19 cellular contexts compared by ENCODE assay signal in genomic region chr22:21926728-21927127, GRCh38. TPM values are rescaled to one million over a fixed set of nuclear protein-coding genes. Genes with fewer than 3 reads are reported as not detected.
A peak's percentile ranks its signal among the peaks of the same experiment; 100 is the strongest.
DNase-seq lines count a peak whose midpoint lies in the region; ATAC-seq, FAIRE-seq and TF ChIP-seq lines count a peak whose summit lies in the region.
"Had no signal": no experiment of that assay in that cellular context is flagged by ENCODE, and none has a peak within 500 bp of the region (broad histone marks: within the 10 kb centered on the region; RNA-seq: fewer than 3 reads in every experiment).

No MANE protein-coding gene starts in this region.

- in situ Hi-C loops in HepG2 (cut with HindIII; ENCODE audit: extremely low pct_ligation_motif_present, low pct_unique_long_range_greater_than_20kb): no loop called here

- H3K79me2 ChIP-seq in HepG2 (ENCODE audit: insufficient read depth, low read length): no peaks in the 10 kb centered on the region

- no peak for TF ChIP-seq POLR2A in lower leg skin (IDR thresholded peaks at IDR 0.05)
- no peak for TF ChIP-seq POLR2A in HepG2 (IDR thresholded peaks at IDR 0.05; ENCODE audit: insufficient read depth in 1 of 2, low read depth in 2 of 2, low read length in 2 of 2)

- no TSS peak for BruUV-seq in HepG2 (replicated peaks; lab: Mats Ljungman, UMichigan)

- no peak overlapping the region for H3K4me3 Mint-ChIP-seq in activated naive CD4-positive, alpha-beta T cell treated with anti-CD3 and anti-CD28 coated beads, Interleukin-2, amount 50 U/mL, for 24 hours
- no peak overlapping the region for H3K4me3 Mint-ChIP-seq in activated naive CD4-positive, alpha-beta T cell treated with anti-CD3 and anti-CD28 coated beads, Interleukin-2, amount 10 ng/mL, durations not matched to agents 7 days and 5 days
- H3K4me3 Mint-ChIP-seq in central memory CD8-positive, alpha-beta T cell: no peak overlapping the region
- no peak overlapping the region for H3K4me3 Mint-ChIP-seq in stimulated activated memory B cell treated with anti-CD40 and anti-IgM and Interleukin-4, amounts not matched to agents 10 μg/mL and 1 μg/mL and 100 μg/mL, for 72 hours
- H3K4me3 Mint-ChIP-seq: activated B cell treated with CpG ODN at 0.5 μM for 24 hours; HFFc6; naive thymus-derived CD4-positive, alpha-beta T cell had no signal

- H3K27ac Mint-ChIP-seq in activated naive CD4-positive, alpha-beta T cell treated with anti-CD3 and anti-CD28 coated beads, Interleukin-2, amount 50 U/mL, for 24 hours: peak overlapping the region; percentile 41
- H3K27ac Mint-ChIP-seq in activated naive CD4-positive, alpha-beta T cell treated with anti-CD3 and anti-CD28 coated beads, Interleukin-2, amount 10 ng/mL, durations not matched to agents 7 days and 5 days: no peak overlapping the region
- peak overlapping the region; percentile 32 for H3K27ac Mint-ChIP-seq in central memory CD8-positive, alpha-beta T cell (ENCODE audit: low read depth)
- peak overlapping the region; percentile 23 for H3K27ac Mint-ChIP-seq in stimulated activated memory B cell treated with anti-CD40 and anti-IgM and Interleukin-4, amounts not matched to agents 10 μg/mL and 1 μg/mL and 100 μg/mL, for 72 hours
- H3K27ac Mint-ChIP-seq: activated B cell treated with CpG ODN at 0.5 μM for 24 hours; HFFc6; naive thymus-derived CD4-positive, alpha-beta T cell had no signal

- no peaks in the 10 kb centered on the region for H3K36me3 Mint-ChIP-seq in activated naive CD4-positive, alpha-beta T cell treated with anti-CD3 and anti-CD28 coated beads, Interleukin-2, amount 50 U/mL, for 24 hours
- H3K36me3 Mint-ChIP-seq in activated naive CD4-positive, alpha-beta T cell treated with anti-CD3 and anti-CD28 coated beads, Interleukin-2, amount 10 ng/mL, durations not matched to agents 7 days and 5 days: no peaks in the 10 kb centered on the region
- peaks cover 7% of the 10 kb centered on the region for H3K36me3 Mint-ChIP-seq in central memory CD8-positive, alpha-beta T cell (ENCODE audit: insufficient read depth)
- H3K36me3 Mint-ChIP-seq in stimulated activated memory B cell treated with anti-CD40 and anti-IgM and Interleukin-4, amounts not matched to agents 10 μg/mL and 1 μg/mL and 100 μg/mL, for 72 hours: peaks cover 44% of the 10 kb centered on the region

- no peaks in the 10 kb centered on the region for H3K4me1 Mint-ChIP-seq in activated naive CD4-positive, alpha-beta T cell treated with anti-CD3 and anti-CD28 coated beads, Interleukin-2, amount 50 U/mL, for 24 hours
- no peaks in the 10 kb centered on the region for H3K4me1 Mint-ChIP-seq in activated naive CD4-positive, alpha-beta T cell treated with anti-CD3 and anti-CD28 coated beads, Interleukin-2, amount 10 ng/mL, durations not matched to agents 7 days and 5 days
- H3K4me1 Mint-ChIP-seq in central memory CD8-positive, alpha-beta T cell: no peaks in the 10 kb centered on the region
- H3K4me1 Mint-ChIP-seq in stimulated activated memory B cell treated with anti-CD40 and anti-IgM and Interleukin-4, amounts not matched to agents 10 μg/mL and 1 μg/mL and 100 μg/mL, for 72 hours: peaks cover 11% of the 10 kb centered on the region
- H3K4me1 Mint-ChIP-seq: naive thymus-derived CD4-positive, alpha-beta T cell had no signal

- TF ChIP-seq EP300 in HepG2 (IDR thresholded peaks at IDR 0.05; ENCODE audit: low read depth in 2 of 2, low read length in 2 of 2) (no peak), HepG2 (CRISPR knock-in tag; IDR thresholded peaks at IDR 0.05; ENCODE audit: borderline replicate concordance) (no peak)

- H4K20me1 ChIP-seq in HepG2 (ENCODE audit: insufficient read depth, low read length): no peaks in the 10 kb centered on the region

- TF ChIP-seq CTCF in lower leg skin (IDR thresholded peaks at IDR 0.05): no peak
- no peak for TF ChIP-seq CTCF in HepG2 (CRISPR knock-in tag; IDR thresholded peaks at IDR 0.05)

- H3K4me2 ChIP-seq in HepG2 (ENCODE audit: low read depth, low read length): no peak overlapping the region

- intact Hi-C loops in lower leg skin (cut with DNase I; ENCODE audit: low total_unique reads) (no loop called here), HepG2 (cut with micrococcal nuclease; ENCODE audit: unreplicated experiment) (no loop called here), head of caudate nucleus (cut with DNase I) (no loop called here)

- no peak overlapping the region for H3K9ac ChIP-seq in HepG2 (ENCODE audit: insufficient read depth, low read depth, low read length)

- no peaks in the 10 kb centered on the region for H3K4me1 ChIP-seq in HepG2 (ENCODE audit: insufficient read depth, low read length)

- H3K36me3 ChIP-seq in HepG2 (replicated peaks in 1 of 2; ENCODE audit: control insufficient read depth in 1 of 2, insufficient read depth in 2 of 2, low read length in 2 of 2): peaks cover 5 to 31% of the 10 kb centered on the region in 2 experiments; a peak in 4 of 5 replicates

- CTCF ChIA-PET in activated naive CD4-positive, alpha-beta T cell treated with anti-CD3 and anti-CD28 coated beads, Interleukin-2, amount 10 ng/mL, durations not matched to agents 7 days and 5 days (lab: Charles Lee): no interaction called here
- CTCF ChIA-PET in HepG2 (lab: Yijun Ruan, JAX; ENCODE audit: low intra/inter-chr PET ratio, low total read pairs): no interaction called here

- H3K27me3 Mint-ChIP-seq in activated naive CD4-positive, alpha-beta T cell treated with anti-CD3 and anti-CD28 coated beads, Interleukin-2, amount 50 U/mL, for 24 hours: no peaks in the 10 kb centered on the region
- H3K27me3 Mint-ChIP-seq in activated naive CD4-positive, alpha-beta T cell treated with anti-CD3 and anti-CD28 coated beads, Interleukin-2, amount 10 ng/mL, durations not matched to agents 7 days and 5 days: no peaks in the 10 kb centered on the region
- no peaks in the 10 kb centered on the region for H3K27me3 Mint-ChIP-seq in central memory CD8-positive, alpha-beta T cell
- no peaks in the 10 kb centered on the region for H3K27me3 Mint-ChIP-seq in stimulated activated memory B cell treated with anti-CD40 and anti-IgM and Interleukin-4, amounts not matched to agents 10 μg/mL and 1 μg/mL and 100 μg/mL, for 72 hours
- H3K27me3 Mint-ChIP-seq: activated B cell treated with CpG ODN at 0.5 μM for 24 hours; naive thymus-derived CD4-positive, alpha-beta T cell had no signal

- H3K27ac ChIP-seq in HepG2 (ENCODE audit: extremely low read length, insufficient read depth, low read length): no peak overlapping the region
- H3K27ac ChIP-seq: right lobe of liver had no signal

- WGBS in lower leg skin, 2 donors: 65 to 92% methylated on average over 3 to 4 of the region's 4 CpGs
- WGBS in HepG2 (ENCODE audit: low lambda C conversion rate): no CpG with 5 or more reads among the region's 4 CpGs

- ATAC-seq in central memory CD8-positive, alpha-beta T cell (replicated peaks; ENCODE audit: extremely low read depth, poor library complexity, severe bottlenecking): no peak
- ATAC-seq in stimulated activated memory B cell treated with anti-CD40 and anti-IgM and Interleukin-4, amounts not matched to agents 10 μg/mL and 1 μg/mL and 100 μg/mL, for 72 hours: no peak
- ATAC-seq in HepG2: no peak
- ATAC-seq: naive thymus-derived CD4-positive, alpha-beta T cell had no signal

- no peak for TF ChIP-seq RAD21 in HepG2 (CRISPR knock-in tag; IDR thresholded peaks at IDR 0.05)

- POLR2A ChIA-PET in HepG2 (lab: Yijun Ruan, JAX): no interaction called here

- no peak overlapping the region for H3K4me3 ChIP-seq in lower leg skin (ENCODE audit: low read depth, poor library complexity, severe bottlenecking)
- no peak overlapping the region for H3K4me3 ChIP-seq in HepG2 (replicated peaks in 1 of 3; ENCODE audit: insufficient read depth in 1 of 3, low read depth in 2 of 3, low read length in 3 of 3)
- H3K4me3 ChIP-seq: right lobe of liver had no signal

- no peak for FAIRE-seq in HepG2 (lab: Jason Lieb, UNC)
- FAIRE-seq: A204.1, bronchial epithelial cell had no signal

- H2AFZ ChIP-seq in HepG2 (ENCODE audit: low read length): no peak overlapping the region

- DNase-seq in activated naive CD4-positive, alpha-beta T cell treated with anti-CD3 and anti-CD28 coated beads, Interleukin-2, amount 10 ng/mL, durations not matched to agents 7 days and 5 days: no peak
- DNase-seq in NCI-H2171 treated with DMSO at 0.1 percent for 48 hours (lab: John Stamatoyannopoulos, UW) (peak; percentile 75), lower leg skin (ENCODE audit: low spot score in 2 of 2) (no peak), HepG2 (ENCODE audit: low spot score) (no peak), head of caudate nucleus (no peak)
- no peak for DNase-seq in central memory CD8-positive, alpha-beta T cell (ENCODE audit: low spot score in 2 of 2)
- DNase-seq: activated B cell treated with CpG ODN at 0.5 μM for 24 hours; activated CD4-positive, alpha-beta T cell treated with anti-CD3 and anti-CD28 coated beads, Interleukin-2, amount 50 U/mL, for 48 hours; cortex of kidney; HFFc6; naive thymus-derived CD4-positive, alpha-beta T cell; NCI-H1105; NCI-H748 treated with DMSO at 0.1 percent for 48 hours; right lobe of liver; T-helper 9 cell had no signal

- no peaks in the 10 kb centered on the region for H3K9me3 Mint-ChIP-seq in activated naive CD4-positive, alpha-beta T cell treated with anti-CD3 and anti-CD28 coated beads, Interleukin-2, amount 50 U/mL, for 24 hours
- no peaks in the 10 kb centered on the region for H3K9me3 Mint-ChIP-seq in activated naive CD4-positive, alpha-beta T cell treated with anti-CD3 and anti-CD28 coated beads, Interleukin-2, amount 10 ng/mL, durations not matched to agents 7 days and 5 days
- H3K9me3 Mint-ChIP-seq in central memory CD8-positive, alpha-beta T cell: no peaks in the 10 kb centered on the region
- no peaks in the 10 kb centered on the region for H3K9me3 Mint-ChIP-seq in stimulated activated memory B cell treated with anti-CD40 and anti-IgM and Interleukin-4, amounts not matched to agents 10 μg/mL and 1 μg/mL and 100 μg/mL, for 72 hours
- H3K9me3 Mint-ChIP-seq: activated B cell treated with CpG ODN at 0.5 μM for 24 hours; HFFc6; naive thymus-derived CD4-positive, alpha-beta T cell had no signal

- no peaks in the 10 kb centered on the region for H3K9me3 ChIP-seq in HepG2 (ENCODE audit: low read length)
- H3K9me3 ChIP-seq: right lobe of liver had no signal

- no peaks in the 10 kb centered on the region for H3K27me3 ChIP-seq in HepG2 (ENCODE audit: control insufficient read depth in 1 of 2, insufficient read depth in 2 of 2, low read length in 2 of 2)
- H3K27me3 ChIP-seq: right lobe of liver had no signal

RNA-seq across cellular contexts. Expression of gene PPM1F, which starts 25.9 kb away (rescaled TPM):
- total RNA-seq in lower leg skin (10 to 100 TPM; 18.3 to 29.5 (median 25.8) TPM), HepG2 (2016; rRNA removed; fragmentation: Illumina TruSeq; extraction: Trizol) (19.6 and 20.4 TPM in 2 replicates)
- 1.8 TPM in 2 replicates for total RNA-seq in HepG2 (2016; cell fraction: cytosol; rRNA removed; fragmentation: Illumina TruSeq; extraction: Trizol; ENCODE audit: low read depth)
- 19.5 and 19.8 TPM in 2 replicates for total RNA-seq in HepG2 (2016; cell fraction: insoluble cytoplasmic fraction; rRNA removed; fragmentation: Illumina TruSeq; extraction: Trizol)
- 5.8 and 7.5 TPM in 2 replicates for total RNA-seq in HepG2 (2016; cell fraction: membrane; rRNA removed; fragmentation: Illumina TruSeq; extraction: Trizol)
- 13.2 and 13.5 TPM in 2 replicates for total RNA-seq in HepG2 (2016; cell fraction: nucleus; rRNA removed; fragmentation: Illumina TruSeq; extraction: Trizol)
- 11.0 and 14.4 TPM in 2 replicates for polyA plus RNA-seq in HepG2 (2011; rRNA removed)
- polyA plus RNA-seq in HepG2 (2011; cell fraction: cytosol; rRNA removed): 8.9 and 10.5 TPM in 2 replicates
- polyA plus RNA-seq in HepG2 (2011; cell fraction: nucleus; rRNA removed): 51.0 and 62.2 TPM in 2 replicates
- 7.7 and 10.0 TPM in 2 replicates for polyA plus RNA-seq in HepG2 (2012)
- 1.2 and 1.9 TPM in 2 replicates for polyA plus RNA-seq in HepG2 (2016; cell fraction: cytosol; fragmentation: Illumina TruSeq; extraction: Trizol; ENCODE audit: low read depth)
- 11.3 and 12.7 TPM in 2 replicates for polyA plus RNA-seq in HepG2 (2016; cell fraction: insoluble cytoplasmic fraction; fragmentation: Illumina TruSeq; extraction: Trizol; ENCODE audit: low read depth)
- polyA plus RNA-seq in HepG2 (2016; cell fraction: membrane; fragmentation: Illumina TruSeq; extraction: Trizol; ENCODE audit: low read depth): 3.0 and 4.1 TPM in 2 replicates
- 19.5 and 30.2 TPM in 2 replicates for polyA plus RNA-seq in HepG2 (2016; cell fraction: nucleus; fragmentation: Illumina TruSeq; extraction: Trizol; ENCODE audit: insufficient read depth, low read depth)
- 9.9 and 30.7 TPM in 2 replicates for polyA minus RNA-seq in HepG2 (2011; rRNA and poly(A)+ RNA removed; ENCODE audit: low replicate concordance)
- 9.1 and 9.8 TPM in 2 replicates for polyA minus RNA-seq in HepG2 (2011; cell fraction: cytosol; rRNA and poly(A)+ RNA removed)
- 7.8 and 8.6 TPM in 2 replicates for polyA minus RNA-seq in HepG2 (2011; cell fraction: nucleus; rRNA and poly(A)+ RNA removed)

RNA-seq across cellular contexts. Expression of gene TOP3B, which starts 55.9 kb away (rescaled TPM):
- 10 to 100 TPM; 23.6 to 53.6 (median 29.7) TPM for total RNA-seq in lower leg skin
- total RNA-seq in HepG2 (2016; rRNA removed; fragmentation: Illumina TruSeq; extraction: Trizol): 18.2 and 28.5 TPM in 2 replicates
- 15.2 and 19.6 TPM in 2 replicates for total RNA-seq in HepG2 (2016; cell fraction: cytosol; rRNA removed; fragmentation: Illumina TruSeq; extraction: Trizol; ENCODE audit: low read depth)
- 16.3 and 26.7 TPM in 2 replicates for total RNA-seq in HepG2 (2016; cell fraction: insoluble cytoplasmic fraction; rRNA removed; fragmentation: Illumina TruSeq; extraction: Trizol)
- 11.0 and 11.7 TPM in 2 replicates for total RNA-seq in HepG2 (2016; cell fraction: membrane; rRNA removed; fragmentation: Illumina TruSeq; extraction: Trizol)
- total RNA-seq in HepG2 (2016; cell fraction: nucleus; rRNA removed; fragmentation: Illumina TruSeq; extraction: Trizol): 44.1 and 55.2 TPM in 2 replicates
- polyA plus RNA-seq in HepG2 (2011; rRNA removed): 29.7 and 36.2 TPM in 2 replicates
- 8.8 and 12.0 TPM in 2 replicates for polyA plus RNA-seq in HepG2 (2011; cell fraction: cytosol; rRNA removed)
- 321 and 373 TPM in 2 replicates for polyA plus RNA-seq in HepG2 (2011; cell fraction: nucleus; rRNA removed)
- 22.3 and 45.3 TPM in 2 replicates for polyA plus RNA-seq in HepG2 (2012)
- 1.6 and 1.8 TPM in 2 replicates for polyA plus RNA-seq in HepG2 (2016; cell fraction: cytosol; fragmentation: Illumina TruSeq; extraction: Trizol; ENCODE audit: low read depth)
- polyA plus RNA-seq in HepG2 (2016; cell fraction: insoluble cytoplasmic fraction; fragmentation: Illumina TruSeq; extraction: Trizol; ENCODE audit: low read depth): 13.9 and 14.0 TPM in 2 replicates
- polyA plus RNA-seq in HepG2 (2016; cell fraction: membrane; fragmentation: Illumina TruSeq; extraction: Trizol; ENCODE audit: low read depth): 2.7 and 2.9 TPM in 2 replicates
- 115 and 122 TPM in 2 replicates for polyA plus RNA-seq in HepG2 (2016; cell fraction: nucleus; fragmentation: Illumina TruSeq; extraction: Trizol; ENCODE audit: insufficient read depth, low read depth)
- 29.4 and 31.9 TPM in 2 replicates for polyA minus RNA-seq in HepG2 (2011; rRNA and poly(A)+ RNA removed; ENCODE audit: low replicate concordance)
- polyA minus RNA-seq in HepG2 (2011; cell fraction: cytosol; rRNA and poly(A)+ RNA removed): 3.7 and 5.9 TPM in 2 replicates
- 49.7 and 52.4 TPM in 2 replicates for polyA minus RNA-seq in HepG2 (2011; cell fraction: nucleus; rRNA and poly(A)+ RNA removed)

RNA-seq across cellular contexts. Expression of gene MAPK1, which starts 59.3 kb away (rescaled TPM):
- total RNA-seq in lower leg skin (100 to 1,000 TPM in 1 of 4 donors, 10 to 100 TPM in 3; 72.3 to 121 (median 85.2) TPM), HepG2 (2016; rRNA removed; fragmentation: Illumina TruSeq; extraction: Trizol) (107 and 154 TPM in 2 replicates)
- 39.6 and 40.0 TPM in 2 replicates for total RNA-seq in HepG2 (2016; cell fraction: cytosol; rRNA removed; fragmentation: Illumina TruSeq; extraction: Trizol; ENCODE audit: low read depth)
- total RNA-seq in HepG2 (2016; cell fraction: insoluble cytoplasmic fraction; rRNA removed; fragmentation: Illumina TruSeq; extraction: Trizol): 109 and 140 TPM in 2 replicates
- total RNA-seq in HepG2 (2016; cell fraction: membrane; rRNA removed; fragmentation: Illumina TruSeq; extraction: Trizol): 33.8 and 38.8 TPM in 2 replicates
- 42.1 and 45.3 TPM in 2 replicates for total RNA-seq in HepG2 (2016; cell fraction: nucleus; rRNA removed; fragmentation: Illumina TruSeq; extraction: Trizol)
- 92.7 and 114 TPM in 2 replicates for polyA plus RNA-seq in HepG2 (2011; rRNA removed)
- polyA plus RNA-seq in HepG2 (2011; cell fraction: cytosol; rRNA removed): 31.9 and 48.7 TPM in 2 replicates
- 24.0 TPM in 2 replicates for polyA plus RNA-seq in HepG2 (2011; cell fraction: nucleus; rRNA removed)
- 75.2 and 78.0 TPM in 2 replicates for polyA plus RNA-seq in HepG2 (2012)
- 5.4 and 6.7 TPM in 2 replicates for polyA plus RNA-seq in HepG2 (2016; cell fraction: cytosol; fragmentation: Illumina TruSeq; extraction: Trizol; ENCODE audit: low read depth)
- 98.7 and 119 TPM in 2 replicates for polyA plus RNA-seq in HepG2 (2016; cell fraction: insoluble cytoplasmic fraction; fragmentation: Illumina TruSeq; extraction: Trizol; ENCODE audit: low read depth)
- polyA plus RNA-seq in HepG2 (2016; cell fraction: membrane; fragmentation: Illumina TruSeq; extraction: Trizol; ENCODE audit: low read depth): 10.3 and 16.3 TPM in 2 replicates
- 43.1 and 52.9 TPM in 2 replicates for polyA plus RNA-seq in HepG2 (2016; cell fraction: nucleus; fragmentation: Illumina TruSeq; extraction: Trizol; ENCODE audit: insufficient read depth, low read depth)
- polyA minus RNA-seq in HepG2 (2011; rRNA and poly(A)+ RNA removed; ENCODE audit: low replicate concordance): 51.6 and 79.2 TPM in 2 replicates
- polyA minus RNA-seq in HepG2 (2011; cell fraction: cytosol; rRNA and poly(A)+ RNA removed): 36.6 and 37.6 TPM in 2 replicates
- 25.8 and 27.6 TPM in 2 replicates for polyA minus RNA-seq in HepG2 (2011; cell fraction: nucleus; rRNA and poly(A)+ RNA removed)
